Comparison of ENCODE assay signal across 17 cellular contexts in the genomic region with DNA sequence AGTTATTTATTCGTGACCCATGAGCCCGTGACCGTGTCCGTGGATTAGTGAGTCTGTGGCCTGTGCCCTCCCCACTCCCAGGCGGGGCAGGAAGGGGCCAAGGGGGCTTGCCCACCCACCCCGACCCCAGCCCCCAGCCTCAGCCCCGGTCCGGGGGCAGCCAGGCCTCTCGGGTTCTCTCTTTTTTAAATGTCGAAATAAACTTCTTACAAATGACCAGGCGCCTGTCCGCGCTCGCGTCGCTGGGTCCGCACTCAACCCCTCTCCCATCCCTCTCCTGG. TPM values are rescaled to one million over a fixed set of nuclear protein-coding genes. Genes with fewer than 3 reads are reported as not detected.
"Had no signal": no experiment of that assay in that cellular context is flagged by ENCODE, and none has a peak within 500 bp of the region (broad histone marks: within the 10 kb centered on the region; RNA-seq: fewer than 3 reads in every experiment).

No MANE protein-coding gene starts in this region.

- H3K9me3 ChIP-seq: lower lobe of right lung, right atrium auricular region, tibial nerve had no signal

- DNase-seq: activated effector memory CD4-positive, alpha-beta T cell treated with anti-CD3 and anti-CD28 coated beads, Interleukin-2, amount 50 U/mL, for 16 hours; amygdala; brain microvascular endothelial cell; cerebellar nuclear complex; dermis blood vessel endothelial cell; lower lobe of right lung; naive thymus-derived CD4-positive, alpha-beta T cell; T-helper 2 cell had no signal

- H3K27ac Mint-ChIP-seq: activated naive CD8-positive, alpha-beta T cell; stimulated activated effector memory CD8-positive, alpha-beta T cell treated with anti-CD3 and anti-CD28 coated beads, Interleukin-12 subunit alpha, Interleukin-12 subunit beta, amount 100 ng/mL, for 72 hours had no signal

- H3K27ac ChIP-seq: brain microvascular endothelial cell, lower lobe of right lung, right atrium auricular region, skin epidermis, tibial nerve had no signal

- ATAC-seq: naive thymus-derived CD4-positive, alpha-beta T cell; stimulated activated effector memory CD8-positive, alpha-beta T cell treated with anti-CD3 and anti-CD28 coated beads, Interleukin-12 subunit alpha, Interleukin-12 subunit beta, amount 100 ng/mL, for 72 hours had no signal

- H3K4me3 Mint-ChIP-seq: activated naive CD8-positive, alpha-beta T cell; stimulated activated effector memory CD8-positive, alpha-beta T cell treated with anti-CD3 and anti-CD28 coated beads, Interleukin-12 subunit alpha, Interleukin-12 subunit beta, amount 100 ng/mL, for 72 hours had no signal

- H3K9me3 Mint-ChIP-seq: naive thymus-derived CD4-positive, alpha-beta T cell; stimulated activated effector memory CD8-positive, alpha-beta T cell treated with anti-CD3 and anti-CD28 coated beads, Interleukin-12 subunit alpha, Interleukin-12 subunit beta, amount 100 ng/mL, for 72 hours had no signal

- H3K4me3 ChIP-seq: lower lobe of right lung, right atrium auricular region, skin epidermis, tibial nerve had no signal

- H3K4me1 ChIP-seq: lower lobe of right lung had no signal

RNA-seq across cellular contexts. Expression of a gene that starts 7.6 kb away (rescaled TPM):
- total RNA-seq: dermis blood vessel endothelial cell; glomerular endothelial cell; lower lobe of right lung; mononuclear cell; naive thymus-derived CD4-positive, alpha-beta T cell; posterior vena cava; right atrium auricular region; tibial nerve had no signal
- polyA plus RNA-seq: esophagus; naive thymus-derived CD4-positive, alpha-beta T cell had no signal
